Comparison of ENCODE assay signal across 11 cellular contexts in genomic region chr11:64867748-64868462, GRCh38. TPM values are rescaled to one million over a fixed set of nuclear protein-coding genes. Genes with fewer than 3 reads are reported as not detected.
DNase-seq lines count a peak whose midpoint lies in the region; ATAC-seq and TF ChIP-seq lines count a peak whose summit lies in the region.
"Had no signal": no experiment of that assay in that cellular context is flagged by ENCODE, and none has a peak within 500 bp of the region (broad histone marks: within the 10 kb centered on the region; RNA-seq: fewer than 3 reads in every experiment).

No MANE protein-coding gene starts in this region.

- peak overlapping the region; percentile 84 for H3K27ac Mint-ChIP-seq in T-helper 1 cell treated with Interleukin-12 subunit alpha and Interleukin-12 subunit beta and Interleukin-4 antibody, amounts not matched to agents 30 μg/mL and 1 μg/mL, for 36 hours
- H3K27ac Mint-ChIP-seq in activated CD4-positive, alpha-beta T cell treated with anti-CD3 and anti-CD28 coated beads, Interleukin-2, amount 10 ng/mL, durations not matched to agents 7 days and 5 days, result peak overlapping the region; percentile 81
- peak overlapping the region; percentile 72 for H3K27ac Mint-ChIP-seq in stimulated activated memory B cell treated with anti-CD40 and anti-IgM and Interleukin-4, amounts not matched to agents 10 μg/mL and 1 μg/mL and 100 μg/mL, for 72 hours

- no peak for DNase-seq in T-helper 1 cell
- no peak for DNase-seq in activated CD4-positive, alpha-beta T cell treated with anti-CD3 and anti-CD28 coated beads, Interleukin-2, amount 10 ng/mL, durations not matched to agents 7 days and 5 days
- DNase-seq in fibroblast of lung (ENCODE audit: low read depth in 2 of 2), result peak in 1 of 2 donors; percentile 54
- DNase-seq in NCI-H2171 treated with DMSO at 0.1 percent for 48 hours (lab: John Stamatoyannopoulos, UW), result no peak
- no peak for DNase-seq in pons (ENCODE audit: low spot score)
- DNase-seq in NCI-H2196 treated with DMSO at 0.1 percent for 48 hours (lab: John Stamatoyannopoulos, UW; ENCODE audit: unreplicated experiment), result no peak
- DNase-seq: 8988T, NCI-H2107 had no signal

- H3K9ac ChIP-seq in fibroblast of lung (ENCODE audit: insufficient read depth, low read length), result no peak overlapping the region

- H3K27me3 ChIP-seq in fibroblast of lung (ENCODE audit: control insufficient read depth, insufficient read depth, low read length), result no peaks in the 10 kb centered on the region

- no peak for TF ChIP-seq CTCF in fibroblast of lung (conservative IDR thresholded peaks at IDR 0.05 in 1 of 2, IDR thresholded peaks at IDR 0.05 in 1 of 2; ENCODE audit: low read depth in 1 of 2, low read length in 2 of 2)

- POLR2A ChIA-PET in activated CD4-positive, alpha-beta T cell treated with anti-CD3 and anti-CD28 coated beads, Interleukin-2, amount 10 ng/mL, durations not matched to agents 7 days and 5 days (lab: Charles Lee), result no interaction called here

- peaks cover 83% of the 10 kb centered on the region for H3K79me2 ChIP-seq in fibroblast of lung (ENCODE audit: control insufficient read depth, insufficient read depth, low read length)

- H3K4me3 ChIP-seq in fibroblast of lung (replicated peaks in 1 of 4; ENCODE audit: control extremely low read depth in 1 of 4, insufficient read depth in 1 of 4, low read depth in 3 of 4, low read length in 4 of 4), result no peak overlapping the region

- no peaks in the 10 kb centered on the region for H3K9me3 ChIP-seq in fibroblast of lung (ENCODE audit: control insufficient read depth, insufficient read depth, low read depth, low read length)

- CTCF ChIA-PET in activated CD4-positive, alpha-beta T cell treated with anti-CD3 and anti-CD28 coated beads, Interleukin-2, amount 10 ng/mL, durations not matched to agents 7 days and 5 days (lab: Charles Lee), result interaction anchor here (1.0 to 32.1 kb wide), 3 partner anchors 18 to 261 kb away, joined by 3 to 732 read pairs (median 232); partner anchors contain the start of genes CDC42BPG and EHD1

- H3K36me3 Mint-ChIP-seq in T-helper 1 cell treated with Interleukin-12 subunit alpha and Interleukin-12 subunit beta and Interleukin-4 antibody, amounts not matched to agents 30 μg/mL and 1 μg/mL, for 36 hours (ENCODE audit: low read depth), result peaks cover 25% of the 10 kb centered on the region
- H3K36me3 Mint-ChIP-seq in activated CD4-positive, alpha-beta T cell treated with anti-CD3 and anti-CD28 coated beads, Interleukin-2, amount 10 ng/mL, durations not matched to agents 7 days and 5 days (ENCODE audit: low read depth), result peaks cover 54% of the 10 kb centered on the region
- H3K36me3 Mint-ChIP-seq in stimulated activated memory B cell treated with anti-CD40 and anti-IgM and Interleukin-4, amounts not matched to agents 10 μg/mL and 1 μg/mL and 100 μg/mL, for 72 hours, result peaks cover 52% of the 10 kb centered on the region

- no peaks in the 10 kb centered on the region for H3K27me3 Mint-ChIP-seq in T-helper 1 cell treated with Interleukin-12 subunit alpha and Interleukin-12 subunit beta and Interleukin-4 antibody, amounts not matched to agents 30 μg/mL and 1 μg/mL, for 36 hours (ENCODE audit: low read depth)
- H3K27me3 Mint-ChIP-seq in activated CD4-positive, alpha-beta T cell treated with anti-CD3 and anti-CD28 coated beads, Interleukin-2, amount 10 ng/mL, durations not matched to agents 7 days and 5 days, result no peaks in the 10 kb centered on the region
- H3K27me3 Mint-ChIP-seq in stimulated activated memory B cell treated with anti-CD40 and anti-IgM and Interleukin-4, amounts not matched to agents 10 μg/mL and 1 μg/mL and 100 μg/mL, for 72 hours, result no peaks in the 10 kb centered on the region

- peaks cover 75% of the 10 kb centered on the region for H3K4me1 ChIP-seq in fibroblast of lung (ENCODE audit: control insufficient read depth, extremely low read depth, insufficient read depth, low read length)

- no peaks in the 10 kb centered on the region for H4K20me1 ChIP-seq in fibroblast of lung (ENCODE audit: control insufficient read depth, extremely low read depth, insufficient read depth, low read length)

- H3K36me3 ChIP-seq in fibroblast of lung (ENCODE audit: control insufficient read depth, insufficient read depth, low read length), result peaks cover 11% of the 10 kb centered on the region

- no peak overlapping the region for H2AFZ ChIP-seq in fibroblast of lung (ENCODE audit: low read length)

- peaks cover 72% of the 10 kb centered on the region for H3K4me1 Mint-ChIP-seq in T-helper 1 cell treated with Interleukin-12 subunit alpha and Interleukin-12 subunit beta and Interleukin-4 antibody, amounts not matched to agents 30 μg/mL and 1 μg/mL, for 36 hours (ENCODE audit: low read depth)
- peaks cover 90% of the 10 kb centered on the region for H3K4me1 Mint-ChIP-seq in activated CD4-positive, alpha-beta T cell treated with anti-CD3 and anti-CD28 coated beads, Interleukin-2, amount 10 ng/mL, durations not matched to agents 7 days and 5 days
- H3K4me1 Mint-ChIP-seq in stimulated activated memory B cell treated with anti-CD40 and anti-IgM and Interleukin-4, amounts not matched to agents 10 μg/mL and 1 μg/mL and 100 μg/mL, for 72 hours, result peaks cover 95% of the 10 kb centered on the region

- ATAC-seq in stimulated activated memory B cell treated with anti-CD40 and anti-IgM and Interleukin-4, amounts not matched to agents 10 μg/mL and 1 μg/mL and 100 μg/mL, for 72 hours, result no peak

- H3K4me3 Mint-ChIP-seq in T-helper 1 cell treated with Interleukin-12 subunit alpha and Interleukin-12 subunit beta and Interleukin-4 antibody, amounts not matched to agents 30 μg/mL and 1 μg/mL, for 36 hours, result peak overlapping the region; percentile 57
- peak overlapping the region; percentile 47 for H3K4me3 Mint-ChIP-seq in activated CD4-positive, alpha-beta T cell treated with anti-CD3 and anti-CD28 coated beads, Interleukin-2, amount 10 ng/mL, durations not matched to agents 7 days and 5 days
- H3K4me3 Mint-ChIP-seq in stimulated activated memory B cell treated with anti-CD40 and anti-IgM and Interleukin-4, amounts not matched to agents 10 μg/mL and 1 μg/mL and 100 μg/mL, for 72 hours, result peak overlapping the region; percentile 72

- H3K9me3 Mint-ChIP-seq in T-helper 1 cell treated with Interleukin-12 subunit alpha and Interleukin-12 subunit beta and Interleukin-4 antibody, amounts not matched to agents 30 μg/mL and 1 μg/mL, for 36 hours, result no peaks in the 10 kb centered on the region
- H3K9me3 Mint-ChIP-seq in activated CD4-positive, alpha-beta T cell treated with anti-CD3 and anti-CD28 coated beads, Interleukin-2, amount 10 ng/mL, durations not matched to agents 7 days and 5 days, result no peaks in the 10 kb centered on the region
- H3K9me3 Mint-ChIP-seq in stimulated activated memory B cell treated with anti-CD40 and anti-IgM and Interleukin-4, amounts not matched to agents 10 μg/mL and 1 μg/mL and 100 μg/mL, for 72 hours, result peaks cover 2% of the 10 kb centered on the region

- H3K27ac ChIP-seq in fibroblast of lung (ENCODE audit: insufficient read depth, low read length), result peak overlapping the region; percentile 82
- H3K27ac ChIP-seq: VCaP had no signal

- H3K4me2 ChIP-seq in fibroblast of lung (ENCODE audit: extremely low read depth, insufficient read depth, low read length), result peak overlapping the region; percentile 78

RNA-seq across cellular contexts. Expression of gene EHD1, which starts 10.5 kb away (rescaled TPM):
- total RNA-seq in activated CD4-positive, alpha-beta T cell treated with anti-CD3 and anti-CD28 coated beads, Interleukin-2, amount 10 ng/mL, durations not matched to agents 7 days and 5 days, result 100 to 1,000 TPM; 131 to 149 TPM
- total RNA-seq in fibroblast of lung, result 40.8 and 71.3 TPM in 2 replicates
- polyA plus RNA-seq in fibroblast of lung, result 240 and 248 TPM in 2 replicates
- 181 and 192 TPM in 2 replicates for polyA plus RNA-seq in fibroblast of lung (2012)
- 634 and 716 TPM in 2 replicates for polyA minus RNA-seq in fibroblast of lung (ENCODE audit: low replicate concordance)

RNA-seq across cellular contexts. Expression of gene CDC42BPG, which starts 23.5 kb away (rescaled TPM):
- 1 to 10 TPM in 1 of 2 experiments, under 1 TPM in 1; 0.42 to 1.3 TPM for total RNA-seq in activated CD4-positive, alpha-beta T cell treated with anti-CD3 and anti-CD28 coated beads, Interleukin-2, amount 10 ng/mL, durations not matched to agents 7 days and 5 days
- total RNA-seq in fibroblast of lung, result 0.33 and 0.77 TPM in 2 replicates
- polyA plus RNA-seq in fibroblast of lung, result 0.02 and 0.03 TPM in 2 replicates
- 0.13 TPM in 2 replicates for polyA plus RNA-seq in fibroblast of lung (2012)
- polyA minus RNA-seq in fibroblast of lung (ENCODE audit: low replicate concordance), result not detected in 2 replicates

RNA-seq across cellular contexts. Expression of gene ATG2A, which starts 49.1 kb away (rescaled TPM):
- total RNA-seq in activated CD4-positive, alpha-beta T cell treated with anti-CD3 and anti-CD28 coated beads, Interleukin-2, amount 10 ng/mL, durations not matched to agents 7 days and 5 days, result 10 to 100 TPM; 23.0 to 25.7 TPM
- 7.4 and 9.9 TPM in 2 replicates for total RNA-seq in fibroblast of lung
- 3.1 and 5.1 TPM in 2 replicates for polyA plus RNA-seq in fibroblast of lung
- polyA plus RNA-seq in fibroblast of lung (2012), result 9.5 and 15.8 TPM in 2 replicates
- 14.8 and 32.3 TPM in 2 replicates for polyA minus RNA-seq in fibroblast of lung (ENCODE audit: low replicate concordance)

RNA-seq across cellular contexts. Expression of gene PPP2R5B, which starts 56.6 kb away (rescaled TPM):
- total RNA-seq in activated CD4-positive, alpha-beta T cell treated with anti-CD3 and anti-CD28 coated beads, Interleukin-2, amount 10 ng/mL, durations not matched to agents 7 days and 5 days, result 10 to 100 TPM; 12.0 to 13.7 TPM
- 6.2 and 12.1 TPM in 2 replicates for total RNA-seq in fibroblast of lung
- polyA plus RNA-seq in fibroblast of lung, result 10.9 and 12.4 TPM in 2 replicates
- 13.2 and 14.5 TPM in 2 replicates for polyA plus RNA-seq in fibroblast of lung (2012)
- polyA minus RNA-seq in fibroblast of lung (ENCODE audit: low replicate concordance), result 13.4 and 24.2 TPM in 2 replicates

RNA-seq across cellular contexts. Expression of gene MEN1, which starts 57.6 kb away (rescaled TPM):
- 10 to 100 TPM; 35.1 to 38.7 TPM for total RNA-seq in activated CD4-positive, alpha-beta T cell treated with anti-CD3 and anti-CD28 coated beads, Interleukin-2, amount 10 ng/mL, durations not matched to agents 7 days and 5 days
- 12.1 and 13.7 TPM in 2 replicates for total RNA-seq in fibroblast of lung
- polyA plus RNA-seq in fibroblast of lung, result 8.9 and 14.2 TPM in 2 replicates
- 15.3 and 28.8 TPM in 2 replicates for polyA plus RNA-seq in fibroblast of lung (2012)
- polyA minus RNA-seq in fibroblast of lung (ENCODE audit: low replicate concordance), result 32.7 and 60.9 TPM in 2 replicates
